In genomic region chr1:110150330-110151174, GRCh38 we compare ENCODE assay signal across 1 cellular context.
TF ChIP-seq lines count a peak whose summit lies in the region.

SLC6A17 (plus strand) TSS chr1:110150494; CDS start chr1:110166930, 16,436 bp downstream.

TF ChIP-seq in SK-N-SH treated with all-trans-retinoic acid at 6 μM for 48 hours, 23 proteins besides CTCF, POLR2A, EP300 and RAD21 (continued from another document):
- no peak for TF ChIP-seq TSHZ2 (CRISPR knock-in tag; IDR thresholded peaks at IDR 0.05)
